ENCODE assay signal across 10 cellular contexts in the genomic region with DNA sequence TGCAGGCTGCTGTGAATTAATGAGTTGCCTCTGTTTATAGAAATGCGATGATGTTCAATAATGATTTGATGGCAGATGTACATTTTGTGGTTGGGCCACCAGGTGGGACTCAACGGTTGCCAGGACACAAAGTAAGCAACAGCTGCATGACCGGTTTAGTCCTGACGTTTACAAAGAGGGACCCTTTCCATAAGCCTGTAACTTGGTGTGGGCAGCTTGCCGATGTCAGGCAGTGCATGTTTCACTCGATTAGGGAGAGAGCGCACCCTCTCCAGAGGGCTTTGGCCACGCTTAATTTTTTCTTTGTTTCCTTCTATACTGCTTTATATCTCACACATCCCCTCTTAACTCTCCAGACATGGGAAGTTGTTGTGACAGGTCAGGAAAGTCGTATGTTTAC. TPM values are rescaled to one million over a fixed set of nuclear protein-coding genes. Genes with fewer than 3 reads are reported as not detected.
DNase-seq lines count a peak whose midpoint lies in the region; TF ChIP-seq lines count a peak whose summit lies in the region.
"Had no signal": no experiment of that assay in that cellular context is flagged by ENCODE, and none has a peak within 500 bp of the region (broad histone marks: within the 10 kb centered on the region; RNA-seq: fewer than 3 reads in every experiment).

No MANE protein-coding gene starts in this region.

- H3K4me1 ChIP-seq in esophagus squamous epithelium (peaks cover 0 to 68% (median 22%) of the 10 kb centered on the region in 3 donors), ovary (ENCODE audit: insufficient read depth) (peaks cover 14% of the 10 kb centered on the region), Caco-2 (no peaks in the 10 kb centered on the region)

- H3K9me3 ChIP-seq in esophagus squamous epithelium (no peaks in the 10 kb centered on the region), ovary (no peaks in the 10 kb centered on the region), MG63 (no peaks in the 10 kb centered on the region), Caco-2 (no peaks in the 10 kb centered on the region)

- no peaks in the 10 kb centered on the region for H3K36me3 Mint-ChIP-seq in Caco-2 (ENCODE audit: insufficient read depth, unreplicated experiment)
- H3K36me3 Mint-ChIP-seq: CD8-positive, alpha-beta memory T cell had no signal

- H3K4me3 ChIP-seq in esophagus squamous epithelium (peak overlapping the region in 3 of 4 donors; percentile 26 to 54 (median 33)), ovary (peak overlapping the region; percentile 32), MG63 (no peak overlapping the region), Caco-2 (ENCODE audit: low read depth, low read length) (no peak overlapping the region)

- BruUV-seq in Caco-2 (replicated peaks; lab: Mats Ljungman, UMichigan): no TSS peak

- H3K9me3 Mint-ChIP-seq in Caco-2 (ENCODE audit: unreplicated experiment): no peaks in the 10 kb centered on the region

- H3K4me3 Mint-ChIP-seq in Caco-2 (ENCODE audit: unreplicated experiment): no peak overlapping the region
- H3K4me3 Mint-ChIP-seq: CD8-positive, alpha-beta memory T cell had no signal

- 17 to 23% methylated on average over 9 of the region's 9 CpGs for WGBS in esophagus squamous epithelium, 2 donors
- 19 to 24% (median 22%) methylated on average over 9 of the region's 9 CpGs for WGBS in ovary, 3 donors

- H3K27me3 ChIP-seq in esophagus squamous epithelium (no peaks in the 10 kb centered on the region), ovary (no peaks in the 10 kb centered on the region), MG63 (no peaks in the 10 kb centered on the region), Caco-2 (replicated peaks; ENCODE audit: control insufficient read depth, insufficient read depth, low read length) (no peaks in the 10 kb centered on the region)

- H3K27me3 Mint-ChIP-seq in Caco-2 (ENCODE audit: insufficient read depth, unreplicated experiment): no peaks in the 10 kb centered on the region
- H3K27me3 Mint-ChIP-seq: CD8-positive, alpha-beta memory T cell had no signal

- H3K36me3 ChIP-seq in esophagus squamous epithelium: peaks cover 0 to 19% (median 0%) of the 10 kb centered on the region in 3 donors
- H3K36me3 ChIP-seq in ovary: no peaks in the 10 kb centered on the region
- peaks cover 21% of the 10 kb centered on the region for H3K36me3 ChIP-seq in MG63
- H3K36me3 ChIP-seq in Caco-2 (ENCODE audit: control insufficient read depth, insufficient read depth, low read length): peaks cover 5% of the 10 kb centered on the region

- CTCF ChIA-PET in Caco-2 (lab: Charles Lee): no interaction called here

- no peak overlapping the region for H3K27ac Mint-ChIP-seq in Caco-2 (ENCODE audit: unreplicated experiment)
- H3K27ac Mint-ChIP-seq: CD8-positive, alpha-beta memory T cell had no signal

- H3K4me1 Mint-ChIP-seq in Caco-2 (ENCODE audit: low read depth, unreplicated experiment): no peaks in the 10 kb centered on the region
- H3K4me1 Mint-ChIP-seq: CD8-positive, alpha-beta memory T cell had no signal

- no peak for TF ChIP-seq POLR2A in esophagus squamous epithelium (IDR thresholded peaks at IDR 0.05)
- no peak for TF ChIP-seq POLR2A in ovary (IDR thresholded peaks at IDR 0.05)

- POLR2A ChIA-PET in Caco-2 (lab: Charles Lee): no interaction called here

- no peak for TF ChIP-seq EP300 in ovary (IDR thresholded peaks at IDR 0.05)

- H3K27ac ChIP-seq in esophagus squamous epithelium (peak overlapping the region in 3 of 4 donors; percentile 23 to 71 (median 66)), ovary (no peak overlapping the region)

- peak; percentile 87 for DNase-seq in DMS 273 (lab: John Stamatoyannopoulos, UW; ENCODE audit: unreplicated experiment)
- DNase-seq in NCI-H2171 (lab: John Stamatoyannopoulos, UW): peak; percentile 82
- DNase-seq in esophagus squamous epithelium (lab: John Stamatoyannopoulos, UW): no peak
- DNase-seq in ovary: peak in 1 of 5 donors; percentile 38
- no peak for DNase-seq in MG63
- DNase-seq in stimulated activated CD4-positive, alpha-beta T cell treated with anti-CD3 and anti-CD28 coated beads, Interleukin-2, amount 100 ng/mL, for 48 hours: no peak
- DNase-seq in SKM-1 treated with dmso at 0.1 percent for 144 hours (lab: John Stamatoyannopoulos, UW; ENCODE audit: unreplicated experiment): no peak
- DNase-seq in Caco-2: no peak
- DNase-seq: CD8-positive, alpha-beta memory T cell; effector CD4-positive, alpha-beta T cell had no signal

- intact Hi-C loops in esophagus squamous epithelium (cut with DNase I): no loop called here
- intact Hi-C loops in ovary (cut with DNase I): no loop called here
- intact Hi-C loops in Caco-2 (cut with micrococcal nuclease; ENCODE audit: unreplicated experiment): no loop called here

- TF ChIP-seq CTCF in esophagus squamous epithelium (IDR thresholded peaks at IDR 0.05) (no peak), ovary (IDR thresholded peaks at IDR 0.05) (no peak), Caco-2 (IDR thresholded peaks at IDR 0.05; ENCODE audit: insufficient read depth in 1 of 2, low read depth in 1 of 2, low read length in 1 of 2, severe bottlenecking in 1 of 2, unreplicated experiment in 1 of 2) (no peak)

RNA-seq across cellular contexts. Expression of a gene that starts 1.4 kb away (rescaled TPM):
- total RNA-seq in esophagus squamous epithelium (10 to 100 TPM; 12.4 to 24.0 (median 15.9) TPM), ovary (10 to 100 TPM; 18.8 to 34.0 (median 27.6) TPM), Caco-2 (2022) (39.0 and 44.1 TPM in 2 replicates)
- 10 to 100 TPM; 14.1 to 26.9 TPM for polyA plus RNA-seq in ovary
- total RNA-seq in MG63 (2014; rRNA removed; shearing (Covaris generic); ENCODE audit: low replicate concordance): 26.8 and 31.4 TPM in 2 replicates

Comparison
In these comparisons a context has a peak if more than half of its experiments do, and no peak if none do; other contexts are left out.
1. DNase-seq: peak in DMS 273 (single experiment) and NCI-H2171 (single experiment); none in esophagus squamous epithelium (single experiment), MG63 (single experiment), stimulated activated CD4-positive, alpha-beta T cell treated with anti-CD3 and anti-CD28 coated beads, Interleukin-2, amount 100 ng/mL, for 48 hours (0 of 2), SKM-1 treated with dmso at 0.1 percent for 144 hours (single experiment) and Caco-2 (0 of 2).
2. H3K27ac ChIP-seq: peak in esophagus squamous epithelium (3 of 4); none in ovary (0 of 2).
3. H3K4me3 ChIP-seq: peak in esophagus squamous epithelium (3 of 4) and ovary (single experiment); none in MG63 (single experiment) and Caco-2 (single experiment).